ENCODE assay signal across 23 cellular contexts in the genomic region with DNA sequence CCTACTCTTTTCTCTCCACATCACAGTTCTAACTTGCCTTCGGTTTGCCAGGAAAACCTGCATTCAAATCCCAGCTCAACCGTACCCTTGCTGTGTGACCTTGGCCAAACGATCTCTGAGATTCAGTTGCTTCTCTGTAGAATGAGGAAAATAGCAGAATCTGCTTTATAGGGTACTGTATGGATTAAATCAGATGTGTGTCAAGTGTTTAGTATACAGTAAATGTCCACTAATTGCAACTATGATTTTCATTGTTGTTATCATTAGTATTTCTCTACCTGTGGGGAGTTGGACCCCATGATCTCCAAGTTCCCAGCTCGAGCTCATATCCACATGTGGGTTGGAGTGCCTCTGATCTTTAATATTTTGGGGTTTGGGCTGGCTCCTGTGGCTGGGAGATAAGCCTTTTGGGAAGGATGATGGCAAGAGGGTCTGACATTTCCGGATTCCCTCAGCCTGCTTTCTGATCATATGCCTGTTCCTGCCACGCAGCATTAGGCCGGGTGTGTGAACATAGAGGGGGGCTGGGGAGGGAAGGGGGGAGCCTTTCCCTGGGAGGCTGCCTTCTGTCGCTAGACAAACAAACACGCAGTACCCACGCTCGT.
"Had no signal": no experiment of that assay in that cellular context is flagged by ENCODE, and none has a peak within 500 bp of the region (broad histone marks: within the 10 kb centered on the region; RNA-seq: fewer than 3 reads in every experiment).

No MANE protein-coding gene starts in this region.

- H3K27me3 Mint-ChIP-seq: activated CD8-positive, alpha-beta T cell treated with anti-CD3 and anti-CD28 coated beads for 36 hours; activated naive CD4-positive, alpha-beta T cell treated with anti-CD3 and anti-CD28 coated beads, Interleukin-2, amount 10 ng/mL, durations not matched to agents 7 days and 5 days; activated naive CD8-positive, alpha-beta T cell treated with anti-CD3 and anti-CD28 coated beads for 36 hours had no signal

- H3K4me3 ChIP-seq: Peyer's patch had no signal

- H3K36me3 Mint-ChIP-seq: activated naive CD4-positive, alpha-beta T cell treated with anti-CD3 and anti-CD28 coated beads, Interleukin-2, amount 10 ng/mL, durations not matched to agents 7 days and 5 days; activated naive CD8-positive, alpha-beta T cell treated with anti-CD3 and anti-CD28 coated beads for 36 hours; T-cell had no signal

- H3K27ac Mint-ChIP-seq: activated CD8-positive, alpha-beta T cell treated with anti-CD3 and anti-CD28 coated beads for 36 hours; activated naive CD4-positive, alpha-beta T cell treated with anti-CD3 and anti-CD28 coated beads, Interleukin-2, amount 10 ng/mL, durations not matched to agents 7 days and 5 days; activated naive CD8-positive, alpha-beta T cell treated with anti-CD3 and anti-CD28 coated beads for 36 hours; activated T-cell treated with anti-CD3 and anti-CD28 coated beads, Interleukin-2, amount 50 U/mL, for 72 hours; activated T-helper 2 cell treated with anti-CD3 and anti-CD28 coated beads, Interferon-gamma antibody, Interleukin-2, Interleukin-4, amounts not matched to agents 10 μg/mL and 5 μg/mL and 100 μg/mL, durations not matched to agents 14 hours and 24 hours and 36 hours; T-cell had no signal

- H3K9me3 ChIP-seq: Peyer's patch had no signal

- H3K9me3 Mint-ChIP-seq: activated CD8-positive, alpha-beta T cell treated with anti-CD3 and anti-CD28 coated beads for 36 hours; activated naive CD4-positive, alpha-beta T cell treated with anti-CD3 and anti-CD28 coated beads, Interleukin-2, amount 10 ng/mL, durations not matched to agents 7 days and 5 days; activated naive CD8-positive, alpha-beta T cell treated with anti-CD3 and anti-CD28 coated beads for 36 hours; activated T-cell treated with anti-CD3 and anti-CD28 coated beads, Interleukin-2, amount 50 U/mL, for 72 hours; activated T-helper 2 cell treated with anti-CD3 and anti-CD28 coated beads, Interferon-gamma antibody, Interleukin-2, Interleukin-4, amounts not matched to agents 10 μg/mL and 5 μg/mL and 100 μg/mL, durations not matched to agents 14 hours and 24 hours and 36 hours had no signal

- H3K4me1 Mint-ChIP-seq: activated naive CD4-positive, alpha-beta T cell treated with anti-CD3 and anti-CD28 coated beads, Interleukin-2, amount 10 ng/mL, durations not matched to agents 7 days and 5 days; activated naive CD8-positive, alpha-beta T cell treated with anti-CD3 and anti-CD28 coated beads for 36 hours; T-cell had no signal

- H3K4me3 Mint-ChIP-seq: activated CD8-positive, alpha-beta T cell treated with anti-CD3 and anti-CD28 coated beads for 36 hours; activated naive CD4-positive, alpha-beta T cell treated with anti-CD3 and anti-CD28 coated beads, Interleukin-2, amount 10 ng/mL, durations not matched to agents 7 days and 5 days; activated naive CD8-positive, alpha-beta T cell treated with anti-CD3 and anti-CD28 coated beads for 36 hours; activated T-cell treated with anti-CD3 and anti-CD28 coated beads, Interleukin-2, amount 50 U/mL, for 72 hours; T-cell had no signal

- H3K4me1 ChIP-seq: Peyer's patch had no signal

- H3K27ac ChIP-seq: Peyer's patch, RWPE1 had no signal

- H3K27me3 ChIP-seq: Peyer's patch had no signal

- ATAC-seq: activated CD4-positive, CD25-positive, alpha-beta regulatory T cell treated with anti-CD3 and anti-CD28 coated beads, Interleukin-2, amount 50 U/mL, for 24 hours; activated CD8-positive, alpha-beta T cell treated with anti-CD3 and anti-CD28 coated beads for 36 hours; activated T-cell treated with anti-CD3 and anti-CD28 coated beads, Interleukin-2, amount 50 U/mL, for 72 hours; T-cell had no signal

- H3K36me3 ChIP-seq: Peyer's patch had no signal

- DNase-seq: activated CD4-positive, alpha-beta T cell treated with anti-CD3 and anti-CD28 coated beads for 4 hours; activated CD8-positive, alpha-beta memory T cell treated with anti-CD3 and anti-CD28 coated beads, Interleukin-2, amount 50 U/mL, for 4 hours; activated CD8-positive, alpha-beta T cell treated with anti-CD3 and anti-CD28 coated beads for 36 hours; activated gamma-delta T cell treated with Interleukin-2 at 50 U/mL for 16 hours; activated naive CD4-positive, alpha-beta T cell treated with anti-CD3 and anti-CD28 coated beads, Interleukin-2, amount 10 ng/mL, durations not matched to agents 7 days and 5 days; activated naive CD8-positive, alpha-beta T cell treated with anti-CD3 and anti-CD28 coated beads for 36 hours; activated T-cell treated with anti-CD3 and anti-CD28 coated beads, Interleukin-2, amount 50 U/mL, for 72 hours; cerebellar nuclear complex; KBM-7; NCI-H1048; NCI-H146; NCI-H2029; NCI-H2107; NCI-H446; NCI-H524 treated with DMSO at 0.1 percent for 48 hours; NCI-H748 treated with DMSO at 0.1 percent for 48 hours; Peyer's patch; Right ventricle myocardium superior; T-cell; T-helper 2 cell had no signal
